ENCODE assay signal across 1 cellular context in the genomic region with DNA sequence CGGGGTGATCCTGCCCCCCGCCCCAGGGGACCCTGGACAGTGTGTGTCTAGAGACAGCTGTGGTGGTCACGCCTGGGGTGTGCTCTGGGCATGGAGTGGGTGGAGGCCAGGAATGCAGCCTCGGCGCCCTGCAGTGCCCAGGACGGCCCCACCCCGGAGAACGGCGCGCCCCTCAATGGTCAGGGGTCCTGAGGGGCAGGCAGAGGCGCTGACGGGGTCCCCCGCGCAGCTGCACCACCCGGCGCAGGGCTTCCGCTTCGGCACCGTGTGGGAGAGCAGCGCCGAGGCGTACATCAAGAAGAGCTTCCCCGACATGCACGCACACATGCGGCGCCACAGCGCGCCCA.
TF ChIP-seq lines count a peak whose summit lies in the region.

No MANE protein-coding gene starts in this region.

TF ChIP-seq in K562, 482 proteins besides CTCF, POLR2A, EP300 and RAD21:
- TF ChIP-seq IFI16 (CRISPR knock-in tag; IDR thresholded peaks at IDR 0.05) (no peak), ZC3H11A (IDR thresholded peaks at IDR 0.05; ENCODE audit: low read depth, low read length) (no peak), HNRNPL (IDR thresholded peaks at IDR 0.05; ENCODE audit: low read depth, low read length) (peak; percentile 44; the same call in 1 of the 2 replicates), SMARCE1 (IDR thresholded peaks at IDR 0.05) (no peak)
- TF ChIP-seq, protein P1, sequence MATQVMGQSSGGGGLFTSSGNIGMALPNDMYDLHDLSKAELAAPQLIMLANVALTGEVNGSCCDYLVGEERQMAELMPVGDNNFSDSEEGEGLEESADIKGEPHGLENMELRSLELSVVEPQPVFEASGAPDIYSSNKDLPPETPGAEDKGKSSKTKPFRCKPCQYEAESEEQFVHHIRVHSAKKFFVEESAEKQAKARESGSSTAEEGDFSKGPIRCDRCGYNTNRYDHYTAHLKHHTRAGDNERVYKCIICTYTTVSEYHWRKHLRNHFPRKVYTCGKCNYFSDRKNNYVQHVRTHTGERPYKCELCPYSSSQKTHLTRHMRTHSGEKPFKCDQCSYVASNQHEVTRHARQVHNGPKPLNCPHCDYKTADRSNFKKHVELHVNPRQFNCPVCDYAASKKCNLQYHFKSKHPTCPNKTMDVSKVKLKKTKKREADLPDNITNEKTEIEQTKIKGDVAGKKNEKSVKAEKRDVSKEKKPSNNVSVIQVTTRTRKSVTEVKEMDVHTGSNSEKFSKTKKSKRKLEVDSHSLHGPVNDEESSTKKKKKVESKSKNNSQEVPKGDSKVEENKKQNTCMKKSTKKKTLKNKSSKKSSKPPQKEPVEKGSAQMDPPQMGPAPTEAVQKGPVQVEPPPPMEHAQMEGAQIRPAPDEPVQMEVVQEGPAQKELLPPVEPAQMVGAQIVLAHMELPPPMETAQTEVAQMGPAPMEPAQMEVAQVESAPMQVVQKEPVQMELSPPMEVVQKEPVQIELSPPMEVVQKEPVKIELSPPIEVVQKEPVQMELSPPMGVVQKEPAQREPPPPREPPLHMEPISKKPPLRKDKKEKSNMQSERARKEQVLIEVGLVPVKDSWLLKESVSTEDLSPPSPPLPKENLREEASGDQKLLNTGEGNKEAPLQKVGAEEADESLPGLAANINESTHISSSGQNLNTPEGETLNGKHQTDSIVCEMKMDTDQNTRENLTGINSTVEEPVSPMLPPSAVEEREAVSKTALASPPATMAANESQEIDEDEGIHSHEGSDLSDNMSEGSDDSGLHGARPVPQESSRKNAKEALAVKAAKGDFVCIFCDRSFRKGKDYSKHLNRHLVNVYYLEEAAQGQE (CRISPR knock-in tag; IDR thresholded peaks at IDR 0.05; ENCODE audit: low read depth) = no peak
- TF ChIP-seq, protein P2, sequence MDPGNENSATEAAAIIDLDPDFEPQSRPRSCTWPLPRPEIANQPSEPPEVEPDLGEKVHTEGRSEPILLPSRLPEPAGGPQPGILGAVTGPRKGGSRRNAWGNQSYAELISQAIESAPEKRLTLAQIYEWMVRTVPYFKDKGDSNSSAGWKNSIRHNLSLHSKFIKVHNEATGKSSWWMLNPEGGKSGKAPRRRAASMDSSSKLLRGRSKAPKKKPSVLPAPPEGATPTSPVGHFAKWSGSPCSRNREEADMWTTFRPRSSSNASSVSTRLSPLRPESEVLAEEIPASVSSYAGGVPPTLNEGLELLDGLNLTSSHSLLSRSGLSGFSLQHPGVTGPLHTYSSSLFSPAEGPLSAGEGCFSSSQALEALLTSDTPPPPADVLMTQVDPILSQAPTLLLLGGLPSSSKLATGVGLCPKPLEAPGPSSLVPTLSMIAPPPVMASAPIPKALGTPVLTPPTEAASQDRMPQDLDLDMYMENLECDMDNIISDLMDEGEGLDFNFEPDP (CRISPR knock-in tag; IDR thresholded peaks at IDR 0.05) = no peak
